In the genomic region with DNA sequence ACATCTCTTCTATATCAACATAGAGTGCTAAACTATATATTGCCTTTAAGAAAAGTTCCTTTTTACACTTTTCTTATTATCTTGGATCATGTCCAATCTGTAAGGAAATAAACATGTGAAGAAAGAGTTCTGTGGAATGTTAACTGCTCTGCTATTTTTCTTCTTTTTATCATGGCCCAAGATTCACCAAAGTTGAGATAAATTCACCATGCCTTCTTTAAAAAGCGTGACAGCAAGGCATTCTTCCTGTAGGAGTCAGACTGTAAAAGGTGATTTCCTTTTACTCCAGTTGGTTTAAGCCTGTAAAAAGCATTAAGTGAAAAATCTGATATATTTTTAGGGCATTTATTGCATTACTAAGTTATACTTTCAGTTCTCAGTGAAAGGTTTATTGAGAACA, we compare ENCODE assay signal across 34 cellular contexts.
DNase-seq lines count a peak whose midpoint lies in the region; ATAC-seq and TF ChIP-seq lines count a peak whose summit lies in the region.
"Had no signal": no experiment of that assay in that cellular context is flagged by ENCODE, and none has a peak within 500 bp of the region (broad histone marks: within the 10 kb centered on the region; RNA-seq: fewer than 3 reads in every experiment).

No MANE protein-coding gene starts in this region.

- TF ChIP-seq EP300 in SK-N-SH (IDR thresholded peaks at IDR 0.05; ENCODE audit: borderline replicate concordance in 1 of 2, low read depth in 1 of 2, low read length in 1 of 2): no peak

- H3K9me2 ChIP-seq in SK-N-SH: no peaks in the 10 kb centered on the region

- no peaks in the 10 kb centered on the region for H4K20me1 ChIP-seq in SK-N-SH (ENCODE audit: insufficient read depth)

- POLR2A ChIA-PET in SK-N-SH (lab: Yijun Ruan, JAX): no interaction called here
- POLR2A ChIA-PET in naive thymus-derived CD4-positive, alpha-beta T cell (lab: Charles Lee): no interaction called here

- H3K27ac Mint-ChIP-seq in naive thymus-derived CD4-positive, alpha-beta T cell: no peak overlapping the region
- H3K27ac Mint-ChIP-seq: activated CD4-positive, alpha-beta T cell treated with anti-CD3 and anti-CD28 coated beads for 36 hours; activated naive CD8-positive, alpha-beta T cell; B cell; CD8-positive, alpha-beta memory T cell; neural progenitor cell; T-helper 17 cell had no signal

- intact Hi-C loops in naive thymus-derived CD4-positive, alpha-beta T cell (cut with micrococcal nuclease): no loop called here

- no peak overlapping the region for H2AFZ ChIP-seq in SK-N-SH (ENCODE audit: low read depth)
- H2AFZ ChIP-seq: neural progenitor cell had no signal

- H3K27me3 ChIP-seq in SK-N-SH (ENCODE audit: insufficient read depth): no peaks in the 10 kb centered on the region
- H3K27me3 ChIP-seq in naive thymus-derived CD4-positive, alpha-beta T cell (ENCODE audit: control insufficient read depth in 2 of 2, insufficient read depth in 2 of 2, low read length in 2 of 2): peaks cover 0 to 2% of the 10 kb centered on the region in 2 donors
- H3K27me3 ChIP-seq: foreskin keratinocyte, heart left ventricle, neural progenitor cell, SJSA1, suprapubic skin had no signal

- no peak overlapping the region for H3K9ac ChIP-seq in SK-N-SH
- H3K9ac ChIP-seq: neural progenitor cell had no signal

- no peak overlapping the region for H3K4me3 Mint-ChIP-seq in naive thymus-derived CD4-positive, alpha-beta T cell
- H3K4me3 Mint-ChIP-seq: activated CD4-positive, alpha-beta T cell treated with anti-CD3 and anti-CD28 coated beads for 36 hours; activated naive CD8-positive, alpha-beta T cell; B cell; CD8-positive, alpha-beta memory T cell; neural progenitor cell; T-helper 17 cell had no signal

- peak; percentile 25; the same call in 1 of the 3 replicates for ATAC-seq in SK-N-SH treated with all-trans-retinoic acid at 6 μM for 48 hours
- ATAC-seq in naive thymus-derived CD4-positive, alpha-beta T cell: no peak
- ATAC-seq: activated CD4-positive, alpha-beta T cell treated with anti-CD3 and anti-CD28 coated beads for 36 hours; foreskin keratinocyte; heart left ventricle; K562; sciatic nerve; T-helper 17 cell had no signal

- peaks cover 0 to 9% (median 6%) of the 10 kb centered on the region in 7 donors for H3K4me1 Mint-ChIP-seq in naive thymus-derived CD4-positive, alpha-beta T cell
- H3K4me1 Mint-ChIP-seq: activated CD4-positive, alpha-beta T cell treated with anti-CD3 and anti-CD28 coated beads for 36 hours; CD8-positive, alpha-beta memory T cell; T-helper 17 cell had no signal

- peaks cover 0 to 3% (median 0%) of the 10 kb centered on the region in 5 donors for H3K27me3 Mint-ChIP-seq in naive thymus-derived CD4-positive, alpha-beta T cell
- H3K27me3 Mint-ChIP-seq: activated CD4-positive, alpha-beta T cell treated with anti-CD3 and anti-CD28 coated beads for 36 hours; activated naive CD8-positive, alpha-beta T cell; B cell; CD8-positive, alpha-beta memory T cell; T-helper 17 cell had no signal

- 77% methylated on average over 1 of the region's 1 CpG for WGBS in SK-N-SH (ENCODE audit: low lambda C conversion rate)

- TF ChIP-seq RAD21 in SK-N-SH (IDR thresholded peaks at IDR 0.05; ENCODE audit: low read length): no peak

- H3K36me3 ChIP-seq in SK-N-SH (replicated peaks in 1 of 2; ENCODE audit: control insufficient read depth in 1 of 2, insufficient read depth in 2 of 2, low read length in 1 of 2): peaks cover 0 to 15% of the 10 kb centered on the region in 2 experiments
- H3K36me3 ChIP-seq in naive thymus-derived CD4-positive, alpha-beta T cell (ENCODE audit: control insufficient read depth in 2 of 3, insufficient read depth in 3 of 3, low read length in 3 of 3): no peaks in the 10 kb centered on the region
- H3K36me3 ChIP-seq: HAP-1, heart left ventricle, neural progenitor cell, prostate gland, SJSA1, suprapubic skin had no signal

- H3K4me1 ChIP-seq in SK-N-SH (ENCODE audit: control insufficient read depth in 1 of 2, insufficient read depth in 2 of 2, low read depth in 1 of 2, low read length in 1 of 2): peaks cover 0 to 15% of the 10 kb centered on the region in 2 experiments; a peak in 2 of 4 replicates
- no peaks in the 10 kb centered on the region for H3K4me1 ChIP-seq in naive thymus-derived CD4-positive, alpha-beta T cell (ENCODE audit: control insufficient read depth in 2 of 2, insufficient read depth in 2 of 2, low read length in 2 of 2)
- H3K4me1 ChIP-seq: foreskin keratinocyte, HAP-1, heart left ventricle, neural progenitor cell, SJSA1, suprapubic skin had no signal

- H3K4me2 ChIP-seq in SK-N-SH: no peak overlapping the region
- H3K4me2 ChIP-seq: neural progenitor cell had no signal

- in situ Hi-C loops in astrocyte of the cerebellum (cut with HindIII; ENCODE audit: low sequenced_read_pairs): no loop called here

- H3K9me3 Mint-ChIP-seq in naive thymus-derived CD4-positive, alpha-beta T cell: peaks cover 0 to 1% (median 0%) of the 10 kb centered on the region in 11 donors
- H3K9me3 Mint-ChIP-seq: neural progenitor cell had no signal

- H3K4me3 ChIP-seq in SK-N-SH (ENCODE audit: low read depth in 2 of 2, low read length in 1 of 2) (no peak overlapping the region), astrocyte of the cerebellum (ENCODE audit: low read depth, low read length) (no peak overlapping the region), fibroblast of villous mesenchyme (ENCODE audit: low read depth, low read length) (no peak overlapping the region)
- no peak overlapping the region for H3K4me3 ChIP-seq in naive thymus-derived CD4-positive, alpha-beta T cell (ENCODE audit: low read length)
- H3K4me3 ChIP-seq: HAP-1, heart left ventricle, K562, lung, neural progenitor cell, prostate gland, SJSA1, suprapubic skin had no signal

- TF ChIP-seq CTCF in SK-N-SH (IDR thresholded peaks at IDR 0.05) (no peak), astrocyte of the cerebellum (IDR thresholded peaks at IDR 0.05; ENCODE audit: low read depth, low read length, missing control alignments) (no peak), fibroblast of villous mesenchyme (IDR thresholded peaks at IDR 0.05; ENCODE audit: insufficient read depth, low read depth, low read length) (no peak)

- peaks cover 0 to 3% (median 0%) of the 10 kb centered on the region in 5 donors for H3K36me3 Mint-ChIP-seq in naive thymus-derived CD4-positive, alpha-beta T cell
- H3K36me3 Mint-ChIP-seq: activated naive CD8-positive, alpha-beta T cell; CD8-positive, alpha-beta memory T cell had no signal

- H3F3A ChIP-seq in SK-N-SH (replicated peaks; ENCODE audit: insufficient read depth): no peaks in the 10 kb centered on the region

- no peaks in the 10 kb centered on the region for H3K79me2 ChIP-seq in SK-N-SH (ENCODE audit: insufficient read depth)

- H3K27ac ChIP-seq in SK-N-SH (ENCODE audit: low read depth in 2 of 2, low read length in 1 of 2): no peak overlapping the region
- no peak overlapping the region for H3K27ac ChIP-seq in naive thymus-derived CD4-positive, alpha-beta T cell (ENCODE audit: low read depth, low read length)
- H3K27ac ChIP-seq: 22Rv1, foreskin keratinocyte, heart left ventricle, neural progenitor cell, prostate gland, SJSA1, suprapubic skin had no signal

- CTCF ChIA-PET in SK-N-SH (lab: Yijun Ruan, JAX): no interaction called here
- CTCF ChIA-PET in naive thymus-derived CD4-positive, alpha-beta T cell (lab: Charles Lee): no interaction called here

- DNase-seq in SK-N-SH (no peak), astrocyte of the cerebellum (ENCODE audit: low read depth) (peak; percentile 51), fibroblast of villous mesenchyme (ENCODE audit: low read depth) (peak; percentile 61), SW 1271 (lab: John Stamatoyannopoulos, UW) (no peak), SW480 (ENCODE audit: low spot score) (no peak), NCI-H1417 treated with DMSO at 0.1 percent for 48 hours (lab: John Stamatoyannopoulos, UW) (no peak)
- DNase-seq in naive thymus-derived CD4-positive, alpha-beta T cell: no peak
- DNase-seq: activated CD4-positive, alpha-beta T cell treated with anti-CD3 and anti-CD28 coated beads for 36 hours; activated effector memory CD4-positive, alpha-beta T cell treated with Interleukin-2 at 50 U/mL for 16 hours; activated T-cell treated with anti-CD3 and anti-CD28 coated beads for 4 hours; CD8-positive, alpha-beta memory T cell; cerebellar nuclear complex; DMS153; effector CD4-positive, alpha-beta T cell; foreskin keratinocyte; heart left ventricle; NCI-H1417; NCI-H2081; NCI-H345; NCI-H748 treated with DMSO at 0.1 percent for 48 hours; stimulated activated naive CD4-positive, alpha-beta T cell; T-helper 17 cell had no signal

- H3K9me3 ChIP-seq in SK-N-SH: no peaks in the 10 kb centered on the region
- no peaks in the 10 kb centered on the region for H3K9me3 ChIP-seq in naive thymus-derived CD4-positive, alpha-beta T cell (ENCODE audit: control insufficient read depth in 2 of 3, low read length in 3 of 3)
- H3K9me3 ChIP-seq: HAP-1, heart left ventricle, prostate gland, SJSA1, suprapubic skin had no signal

TF ChIP-seq in SK-N-SH treated with all-trans-retinoic acid at 6 μM for 48 hours, 23 proteins besides CTCF, POLR2A, EP300 and RAD21:
- TF ChIP-seq ZFP30 (CRISPR knock-in tag; IDR thresholded peaks at IDR 0.05) (no peak), ISL1 (CRISPR knock-in tag; IDR thresholded peaks at IDR 0.05) (peak; percentile 46)

TF ChIP-seq in SK-N-SH, 30 proteins besides CTCF, POLR2A, EP300 and RAD21:
- no peak for TF ChIP-seq GATA2 (CRISPR knock-in tag; IDR thresholded peaks at IDR 0.05)
- no peak for TF ChIP-seq SMC3 (IDR thresholded peaks at IDR 0.05; ENCODE audit: low read depth, low read length)
- no peak for TF ChIP-seq POLR2AphosphoS5 (IDR thresholded peaks at IDR 0.05; ENCODE audit: low read depth, low read length)
- no peak for TF ChIP-seq NRF1 (IDR thresholded peaks at IDR 0.05; ENCODE audit: low read depth, low read length)
- no peak for TF ChIP-seq JUND (IDR thresholded peaks at IDR 0.05)
- no peak for TF ChIP-seq SIN3A (IDR thresholded peaks at IDR 0.05; ENCODE audit: borderline replicate concordance, low read depth, low read length)
- no peak for TF ChIP-seq TCF12 (IDR thresholded peaks at IDR 0.05)
- no peak for TF ChIP-seq MXI1 (IDR thresholded peaks at IDR 0.05; ENCODE audit: low read depth, low read length)
- TF ChIP-seq FOSL2 (IDR thresholded peaks at IDR 0.05; ENCODE audit: borderline replicate concordance, low read depth): no peak
- TF ChIP-seq CHD2 (IDR thresholded peaks at IDR 0.05; ENCODE audit: low read length, partially characterized antibody): no peak
- TF ChIP-seq FOXM1 (IDR thresholded peaks at IDR 0.05; ENCODE audit: low read depth): no peak
- TF ChIP-seq YY1 (IDR thresholded peaks at IDR 0.05; ENCODE audit: low read depth): no peak
- TF ChIP-seq ELF1 (IDR thresholded peaks at IDR 0.05): no peak

Comparison
In these comparisons a context has a peak if more than half of its experiments do, and no peak if none do; other contexts are left out.
1. DNase-seq: peak in astrocyte of the cerebellum (single experiment) and fibroblast of villous mesenchyme (single experiment); none in SK-N-SH (single experiment), SW 1271 (0 of 2), SW480 (single experiment), NCI-H1417 treated with DMSO at 0.1 percent for 48 hours (single experiment) and naive thymus-derived CD4-positive, alpha-beta T cell (0 of 9).